ENCODE assay signal across 32 cellular contexts in the genomic region with DNA sequence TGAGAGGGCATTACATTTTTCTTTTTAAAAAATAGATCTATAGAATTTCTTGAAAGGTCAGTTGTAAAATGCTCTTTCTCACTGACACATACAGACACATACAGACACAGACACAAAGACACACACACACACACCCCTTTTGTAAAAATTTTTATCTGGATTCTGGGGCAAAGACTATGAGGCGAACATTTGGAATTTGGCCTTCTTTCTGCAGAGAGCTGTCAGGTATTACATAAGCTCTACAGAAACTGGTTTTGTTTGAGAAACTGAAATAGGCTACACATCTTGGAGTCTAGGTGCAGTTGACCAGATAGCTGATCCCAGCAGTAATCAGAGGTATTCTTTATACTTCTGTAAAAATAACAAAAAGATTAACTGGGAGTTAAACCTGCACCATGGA.
DNase-seq lines count a peak whose midpoint lies in the region; ATAC-seq and TF ChIP-seq lines count a peak whose summit lies in the region.
"Had no signal": no experiment of that assay in that cellular context is flagged by ENCODE, and none has a peak within 500 bp of the region (broad histone marks: within the 10 kb centered on the region; RNA-seq: fewer than 3 reads in every experiment).

No MANE protein-coding gene starts in this region.

- no peak overlapping the region for H3K18ac ChIP-seq in IMR-90 (ENCODE audit: low read depth, low read length)
- no peak overlapping the region for H3K18ac ChIP-seq in mesenchymal stem cell (ENCODE audit: low read depth in 1 of 2, low read length in 2 of 2)

- H3K79me1 ChIP-seq in IMR-90 (ENCODE audit: low read depth in 1 of 2, low read length in 2 of 2), result no peaks in the 10 kb centered on the region
- no peaks in the 10 kb centered on the region for H3K79me1 ChIP-seq in mesenchymal stem cell (replicated peaks; ENCODE audit: low read length, poor library complexity, severe bottlenecking)

- H3K4ac ChIP-seq in IMR-90 (ENCODE audit: low read depth, low read length) (no peak overlapping the region), mesenchymal stem cell (ENCODE audit: low read depth in 1 of 2, low read length in 2 of 2) (no peak overlapping the region)

- BruUV-seq in IMR-90 (replicated peaks; lab: Mats Ljungman, UMichigan), result no TSS peak

- H3K9me3 ChIP-seq in IMR-90 (ENCODE audit: control insufficient read depth, insufficient read depth, low read length), result peaks cover 3% of the 10 kb centered on the region; the same call in 1 of the 2 replicates
- H3K9me3 ChIP-seq in mesenchymal stem cell (ENCODE audit: control insufficient read depth, low read length), result peaks cover 21% of the 10 kb centered on the region
- H3K9me3 ChIP-seq: A549, lower lobe of right lung, thyroid gland had no signal

- no peak overlapping the region for H2BK12ac ChIP-seq in mesenchymal stem cell (ENCODE audit: low read length in 2 of 2)

- TF ChIP-seq RAD21 in IMR-90 (IDR thresholded peaks at IDR 0.05; ENCODE audit: low read length), result no peak

- H4K8ac ChIP-seq in IMR-90 (ENCODE audit: low read depth in 2 of 2, low read length in 2 of 2), result no peak overlapping the region
- no peak overlapping the region for H4K8ac ChIP-seq in mesenchymal stem cell (ENCODE audit: low read length)

- H3K23ac ChIP-seq in IMR-90 (ENCODE audit: low read depth, low read length) (no peak overlapping the region), mesenchymal stem cell (ENCODE audit: low read length in 2 of 2) (no peak overlapping the region)

- H4K20me1 ChIP-seq in IMR-90 (ENCODE audit: insufficient read depth, low read length), result no peaks in the 10 kb centered on the region

- H3K27ac Mint-ChIP-seq in natural killer cell treated with Interleukin-12 subunit alpha and Interleukin-12 subunit beta and Interleukin-15 and Interleukin-18, amount 100 ng/mL, for 72 hours, result no peak overlapping the region
- H3K27ac Mint-ChIP-seq: activated CD4-positive, alpha-beta memory T cell treated with anti-CD3 and anti-CD28 coated beads for 36 hours; CD4-positive, CD25-positive, alpha-beta regulatory T cell had no signal

- H3K36me3 Mint-ChIP-seq in natural killer cell treated with Interleukin-12 subunit alpha and Interleukin-12 subunit beta and Interleukin-15 and Interleukin-18, amount 100 ng/mL, for 72 hours, result peaks cover 8% of the 10 kb centered on the region
- H3K36me3 Mint-ChIP-seq: activated CD4-positive, alpha-beta memory T cell treated with anti-CD3 and anti-CD28 coated beads for 36 hours; CD4-positive, CD25-positive, alpha-beta regulatory T cell had no signal

- H3K4me2 ChIP-seq in IMR-90 (ENCODE audit: low read depth, low read length) (no peak overlapping the region), mesenchymal stem cell (ENCODE audit: low read length, poor library complexity, severe bottlenecking) (no peak overlapping the region)
- H3K4me2 ChIP-seq: A549, PC-9 had no signal

- DNase-seq in IMR-90 (peak; percentile 2), astrocyte of the hippocampus (ENCODE audit: low read depth, low spot score) (peak; percentile 41), fibroblast of pulmonary artery (ENCODE audit: low read depth) (peak; percentile 48), mesenchymal stem cell (no peak), caudate nucleus (lab: John Stamatoyannopoulos, UW) (no peak), ureter (ENCODE audit: low spot score) (no peak), HCEC 1CT (no peak)
- no peak for DNase-seq in natural killer cell treated with Interleukin-12 subunit alpha and Interleukin-12 subunit beta and Interleukin-15 and Interleukin-18, amount 100 ng/mL, for 72 hours (ENCODE audit: low spot score)
- DNase-seq: activated CD4-positive, alpha-beta memory T cell treated with anti-CD3 and anti-CD28 coated beads for 36 hours; activated CD4-positive, alpha-beta T cell treated with anti-CD3 and anti-CD28 coated beads for 1 hour; activated CD8-positive, alpha-beta memory T cell treated with anti-CD3 and anti-CD28 coated beads, Interleukin-2, amount 50 U/mL, for 4 hours; activated naive CD4-positive, alpha-beta T cell; AML-193; CD4-positive, CD25-positive, alpha-beta regulatory T cell; effector CD8-positive, alpha-beta T cell; KBM-7; lower lobe of right lung; MM.1S; NCI-H1105 treated with DMSO at 0.1 percent for 48 hours; NCI-H2029; NCI-H526 treated with DMSO at 0.1 percent for 48 hours; PC-9; Right ventricle myocardium superior; stimulated activated CD4-positive, alpha-beta T cell treated with anti-CD3 and anti-CD28 coated beads, Interleukin-4, amount 100 ng/mL, for 1 hour; T-helper 2 cell; thyroid gland had no signal

- H2BK120ac ChIP-seq in IMR-90 (ENCODE audit: low read depth, low read length) (no peak overlapping the region), mesenchymal stem cell (ENCODE audit: low read depth, low read length) (no peak overlapping the region)

- H2BK20ac ChIP-seq in IMR-90 (ENCODE audit: low read depth, low read length), result no peak overlapping the region

- H3K9ac ChIP-seq in IMR-90 (ENCODE audit: low read depth, low read length), result no peak overlapping the region
- peak overlapping the region; percentile 73 for H3K9ac ChIP-seq in mesenchymal stem cell (ENCODE audit: low read length)
- H3K9ac ChIP-seq: parathyroid adenoma had no signal

- H3K14ac ChIP-seq in IMR-90 (replicated peaks; ENCODE audit: low read depth, low read length), result no peak overlapping the region
- no peak overlapping the region for H3K14ac ChIP-seq in mesenchymal stem cell (ENCODE audit: low read length in 2 of 2)

- intact Hi-C loops in IMR-90 (cut with micrococcal nuclease), result no loop called here

- peaks cover 8 to 16% of the 10 kb centered on the region in 2 donors for H3K27me3 Mint-ChIP-seq in natural killer cell treated with Interleukin-12 subunit alpha and Interleukin-12 subunit beta and Interleukin-15 and Interleukin-18, amount 100 ng/mL, for 72 hours

- H2BK15ac ChIP-seq in IMR-90 (ENCODE audit: low read depth, low read length) (no peak overlapping the region), mesenchymal stem cell (ENCODE audit: low read depth, poor library complexity, severe bottlenecking) (no peak overlapping the region)

- no peaks in the 10 kb centered on the region for H3K4me1 Mint-ChIP-seq in natural killer cell treated with Interleukin-12 subunit alpha and Interleukin-12 subunit beta and Interleukin-15 and Interleukin-18, amount 100 ng/mL, for 72 hours (ENCODE audit: low read depth in 2 of 2)
- H3K4me1 Mint-ChIP-seq: CD4-positive, CD25-positive, alpha-beta regulatory T cell had no signal

- peaks cover 3% of the 10 kb centered on the region for H3K9me3 Mint-ChIP-seq in natural killer cell treated with Interleukin-12 subunit alpha and Interleukin-12 subunit beta and Interleukin-15 and Interleukin-18, amount 100 ng/mL, for 72 hours

- H3K56ac ChIP-seq in IMR-90 (ENCODE audit: extremely low read depth, insufficient read depth, low read length), result no peak overlapping the region

- no peak for ATAC-seq in IMR-90 (ENCODE audit: low read depth)
- ATAC-seq in natural killer cell treated with Interleukin-12 subunit alpha and Interleukin-12 subunit beta and Interleukin-15 and Interleukin-18, amount 100 ng/mL, for 72 hours, result no peak
- ATAC-seq: A549, lower lobe of right lung had no signal

- no peak overlapping the region for H4K91ac ChIP-seq in IMR-90 (ENCODE audit: insufficient read depth, low read depth, low read length)
- no peak overlapping the region for H4K91ac ChIP-seq in mesenchymal stem cell (ENCODE audit: low read length)

- H2AK5ac ChIP-seq in IMR-90 (ENCODE audit: low read depth, low read length), result no peak overlapping the region
- H2AK5ac ChIP-seq in mesenchymal stem cell (ENCODE audit: low read length, severe bottlenecking), result no peak overlapping the region

- H3K27me3 ChIP-seq in IMR-90 (ENCODE audit: control insufficient read depth, insufficient read depth, low read length) (peaks cover 5% of the 10 kb centered on the region), mesenchymal stem cell (ENCODE audit: control insufficient read depth in 1 of 2, insufficient read depth in 1 of 2, low read length in 2 of 2) (no peaks in the 10 kb centered on the region)
- H3K27me3 ChIP-seq: right atrium auricular region, thyroid gland had no signal

- no peak overlapping the region for H3K4me3 ChIP-seq in IMR-90 (ENCODE audit: insufficient read depth, low read depth, low read length)
- no peak overlapping the region for H3K4me3 ChIP-seq in fibroblast of pulmonary artery (replicated peaks; ENCODE audit: low read depth, low read length)
- H3K4me3 ChIP-seq in mesenchymal stem cell (ENCODE audit: insufficient read depth in 1 of 2, low read depth in 1 of 2, low read length in 2 of 2), result no peak overlapping the region
- H3K4me3 ChIP-seq: A549, coronary artery, lower lobe of right lung, PC-9, right atrium auricular region, thyroid gland had no signal

- H3K4me3 Mint-ChIP-seq in natural killer cell treated with Interleukin-12 subunit alpha and Interleukin-12 subunit beta and Interleukin-15 and Interleukin-18, amount 100 ng/mL, for 72 hours, result no peak overlapping the region
- H3K4me3 Mint-ChIP-seq: activated CD4-positive, alpha-beta memory T cell treated with anti-CD3 and anti-CD28 coated beads for 36 hours; CD4-positive, CD25-positive, alpha-beta regulatory T cell; neural crest cell had no signal

- H2AFZ ChIP-seq in IMR-90 (replicated peaks; ENCODE audit: low read length, poor library complexity) (no peak overlapping the region), mesenchymal stem cell (ENCODE audit: low read depth, low read length) (no peak overlapping the region)
- H2AFZ ChIP-seq: parathyroid adenoma, PC-9 had no signal

- H3K36me3 ChIP-seq in IMR-90 (ENCODE audit: control insufficient read depth, insufficient read depth, low read length) (no peaks in the 10 kb centered on the region), mesenchymal stem cell (ENCODE audit: control insufficient read depth in 1 of 2, insufficient read depth in 2 of 2, low read depth in 1 of 2, low read length in 2 of 2) (no peaks in the 10 kb centered on the region)
- H3K36me3 ChIP-seq: lower lobe of right lung, right atrium auricular region, thyroid gland had no signal

- H2AK9ac ChIP-seq in IMR-90 (replicated peaks; ENCODE audit: low read depth, low read length, poor library complexity), result no peak overlapping the region

- H3K4me1 ChIP-seq in IMR-90 (ENCODE audit: control insufficient read depth, insufficient read depth, low read length) (no peaks in the 10 kb centered on the region), mesenchymal stem cell (ENCODE audit: control insufficient read depth, insufficient read depth, low read depth, low read length) (no peaks in the 10 kb centered on the region)
- H3K4me1 ChIP-seq: A549, lower lobe of right lung, parathyroid adenoma, right atrium auricular region, thyroid gland had no signal

- H2BK5ac ChIP-seq in IMR-90 (ENCODE audit: low read depth, low read length, poor library complexity, severe bottlenecking) (no peak overlapping the region), mesenchymal stem cell (ENCODE audit: low read depth, low read length, poor library complexity, severe bottlenecking) (no peak overlapping the region)

- H3K9me1 ChIP-seq in IMR-90 (ENCODE audit: insufficient read depth, low read length), result no peaks in the 10 kb centered on the region

- CTCF ChIA-PET in IMR-90 (lab: Yijun Ruan, JAX), result no interaction called here

- H3K27ac ChIP-seq in IMR-90 (ENCODE audit: insufficient read depth, low read length), result no peak overlapping the region
- no peak overlapping the region for H3K27ac ChIP-seq in mesenchymal stem cell (ENCODE audit: low read length, poor library complexity, severe bottlenecking)
- no peak overlapping the region for H3K27ac ChIP-seq in caudate nucleus (ENCODE audit: low read depth, low read length)
- H3K27ac ChIP-seq: A549, epithelial cell of prostate, lower lobe of right lung, parathyroid adenoma, PC-9, right atrium auricular region, thyroid gland had no signal

- no peak for TF ChIP-seq POLR2A in IMR-90 (IDR thresholded peaks at IDR 0.05; ENCODE audit: low read depth, low read length)

- WGBS in IMR-90 (ENCODE audit: extremely low coverage in 2 of 2, insufficient read length in 1 of 2), 2 experiments, result no CpG with 5 or more reads among the region's 1 CpG
- 100% methylated on average over 1 of the region's 1 CpG for WGBS in mesenchymal stem cell

- in situ Hi-C loops in IMR-90 (cut with MboI; ENCODE audit: low sequenced_read_pairs), result no loop called here

- H4K5ac ChIP-seq in IMR-90 (ENCODE audit: low read depth, low read length), result no peak overlapping the region

- dilution Hi-C loops in IMR-90 (cut with HindIII; ENCODE audit: low sequenced_read_pairs, unreplicated experiment), result no loop called here

- POLR2A ChIA-PET in IMR-90 (lab: Charles Lee; ENCODE audit: unreplicated experiment), result interaction anchor here (0.6 kb wide), 1 partner anchor 119 kb away, joined by 3 read pairs; no protein-coding TSS in a partner anchor

- TF ChIP-seq CTCF in IMR-90 (conservative IDR thresholded peaks at IDR 0.05; ENCODE audit: low read depth, low read length) (no peak), fibroblast of pulmonary artery (IDR thresholded peaks at IDR 0.05; ENCODE audit: low read length, missing control alignments) (no peak)

Comparison
In these comparisons a context has a peak if more than half of its experiments do, and no peak if none do; other contexts are left out.
1. DNase-seq: peak in IMR-90 (single experiment), astrocyte of the hippocampus (single experiment) and fibroblast of pulmonary artery (single experiment); none in mesenchymal stem cell (single experiment), natural killer cell treated with Interleukin-12 subunit alpha and Interleukin-12 subunit beta and Interleukin-15 and Interleukin-18, amount 100 ng/mL, for 72 hours (single experiment), caudate nucleus (0 of 61), ureter (single experiment) and HCEC 1CT (single experiment).